ENCODE assay signal across 26 cellular contexts in the genomic region with DNA sequence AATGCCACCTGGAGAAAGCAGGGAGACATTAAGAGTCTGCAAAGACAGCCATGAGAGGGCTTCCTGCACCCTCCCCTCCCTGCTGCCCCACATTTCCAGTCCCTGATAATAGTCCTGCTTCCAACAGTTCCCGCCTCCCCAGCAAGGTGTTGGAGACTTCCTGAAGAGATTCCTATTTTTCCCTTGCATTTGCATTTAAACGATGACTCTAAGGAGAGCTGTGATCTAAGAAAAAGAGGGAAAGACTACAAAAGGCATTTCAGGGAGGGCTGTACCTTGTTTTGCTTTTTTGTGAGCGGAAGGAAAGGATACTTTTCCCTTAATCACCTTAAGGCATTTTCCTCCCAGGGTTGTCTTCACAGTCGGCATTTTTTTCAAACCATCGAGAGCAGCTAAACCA.
"Had no signal": no experiment of that assay in that cellular context is flagged by ENCODE, and none has a peak within 500 bp of the region (broad histone marks: within the 10 kb centered on the region; RNA-seq: fewer than 3 reads in every experiment).

No MANE protein-coding gene starts in this region.

- H3K27ac ChIP-seq: ascending aorta, body of pancreas, KMS-11, Peyer's patch, SJSA1 had no signal

- H3K4me1 Mint-ChIP-seq: activated B cell treated with CpG ODN at 0.5 μM for 24 hours; activated CD4-positive, alpha-beta T cell treated with anti-CD3 and anti-CD28 coated beads, Interleukin-2, amount 10 ng/mL, durations not matched to agents 24 days and 14 days; activated CD8-positive, alpha-beta memory T cell treated with anti-CD3 and anti-CD28 coated beads, Interleukin-2, amount 10 ng/mL, durations not matched to agents 7 days and 5 days; activated naive CD4-positive, alpha-beta T cell treated with anti-CD3 and anti-CD28 coated beads, Interleukin-2, amount 50 U/mL, for 24 hours had no signal

- H3K36me3 Mint-ChIP-seq: activated CD8-positive, alpha-beta memory T cell treated with anti-CD3 and anti-CD28 coated beads, Interleukin-2, amount 10 ng/mL, durations not matched to agents 7 days and 5 days; activated naive CD4-positive, alpha-beta T cell treated with anti-CD3 and anti-CD28 coated beads, Interleukin-2, amount 50 U/mL, for 24 hours had no signal

- H3K27me3 ChIP-seq: ascending aorta, body of pancreas, Peyer's patch, SJSA1 had no signal

- H3K9me3 ChIP-seq: ascending aorta, body of pancreas, Peyer's patch, SJSA1 had no signal

- H3K9ac ChIP-seq: KMS-11 had no signal

- H3K4me2 ChIP-seq: KMS-11 had no signal

- H3K9me3 Mint-ChIP-seq: activated B cell treated with CpG ODN at 0.5 μM for 24 hours; activated CD4-positive, alpha-beta T cell treated with anti-CD3 and anti-CD28 coated beads, Interleukin-2, amount 10 ng/mL, durations not matched to agents 24 days and 14 days; activated naive CD4-positive, alpha-beta T cell treated with anti-CD3 and anti-CD28 coated beads, Interleukin-2, amount 50 U/mL, for 24 hours; activated T-cell treated with anti-CD3 and anti-CD28 coated beads, Interleukin-2, amount 50 U/mL, for 24 hours; activated T-helper 1 cell treated with anti-CD3 and anti-CD28 coated beads, Interleukin-12 subunit alpha, Interleukin-12 subunit beta, Interleukin-2, Interleukin-4 antibody, amounts not matched to agents 30 ng/mL and 10 ng/mL and 1 ng/mL, durations not matched to agents 14 hours and 24 hours and 36 hours; T-helper 1 cell treated with Interleukin-12 subunit alpha and Interleukin-12 subunit beta and Interleukin-4 antibody, amounts not matched to agents 30 μg/mL and 1 μg/mL, for 36 hours had no signal

- H3K4me3 Mint-ChIP-seq: activated B cell treated with CpG ODN at 0.5 μM for 24 hours; activated CD4-positive, alpha-beta T cell treated with anti-CD3 and anti-CD28 coated beads, Interleukin-2, amount 10 ng/mL, durations not matched to agents 24 days and 14 days; activated CD8-positive, alpha-beta memory T cell treated with anti-CD3 and anti-CD28 coated beads, Interleukin-2, amount 10 ng/mL, durations not matched to agents 7 days and 5 days; activated naive CD4-positive, alpha-beta T cell treated with anti-CD3 and anti-CD28 coated beads, Interleukin-2, amount 50 U/mL, for 24 hours; activated T-cell treated with anti-CD3 and anti-CD28 coated beads, Interleukin-2, amount 50 U/mL, for 24 hours; activated T-helper 1 cell treated with anti-CD3 and anti-CD28 coated beads, Interleukin-12 subunit alpha, Interleukin-12 subunit beta, Interleukin-2, Interleukin-4 antibody, amounts not matched to agents 30 ng/mL and 10 ng/mL and 1 ng/mL, durations not matched to agents 14 hours and 24 hours and 36 hours; T-helper 1 cell treated with Interleukin-12 subunit alpha and Interleukin-12 subunit beta and Interleukin-4 antibody, amounts not matched to agents 30 μg/mL and 1 μg/mL, for 36 hours had no signal

- DNase-seq: activated B cell treated with CpG ODN at 0.5 μM for 24 hours; activated CD4-positive, alpha-beta T cell treated with anti-CD3 and anti-CD28 coated beads for 1 hour; activated CD4-positive, alpha-beta T cell treated with anti-CD3 and anti-CD28 coated beads, Interleukin-2, amount 10 ng/mL, durations not matched to agents 24 days and 14 days; activated CD4-positive, alpha-beta T cell treated with anti-CD3 and anti-CD28 coated beads, Interleukin-2, amount 50 U/mL, for 48 hours; activated CD8-positive, alpha-beta memory T cell treated with anti-CD3 and anti-CD28 coated beads, Interleukin-2, amount 10 ng/mL, durations not matched to agents 7 days and 5 days; activated effector memory CD4-positive, alpha-beta T cell treated with Interleukin-2 at 50 U/mL for 16 hours; activated naive CD4-positive, alpha-beta T cell; activated T-cell treated with anti-CD3 and anti-CD28 coated beads, Interleukin-2, amount 50 U/mL, for 24 hours; body of pancreas; NCI-H1092; NCI-H1417; NCI-H1930; NCI-H2107; NCI-H2171 treated with DMSO at 0.1 percent for 48 hours; NCI-H345; NCI-H510A; NCI-H69; NK-92 treated with Interleukin-12 subunit alpha and Interleukin-12 subunit beta, amount 100 ng/mL, for 24 hours; Peyer's patch; SHP77 had no signal

- H3K4me1 ChIP-seq: ascending aorta, body of pancreas, Peyer's patch, SJSA1 had no signal

- ATAC-seq: activated CD8-positive, alpha-beta memory T cell treated with anti-CD3 and anti-CD28 coated beads, Interleukin-2, amount 10 ng/mL, durations not matched to agents 7 days and 5 days; body of pancreas had no signal

- H3K27me3 Mint-ChIP-seq: activated CD4-positive, alpha-beta T cell treated with anti-CD3 and anti-CD28 coated beads, Interleukin-2, amount 10 ng/mL, durations not matched to agents 24 days and 14 days had no signal

- H3K4me3 ChIP-seq: ascending aorta, body of pancreas, Peyer's patch, SJSA1 had no signal

- H3K36me3 ChIP-seq: ascending aorta, Peyer's patch, SJSA1 had no signal

- H3K27ac Mint-ChIP-seq: activated B cell treated with CpG ODN at 0.5 μM for 24 hours; activated CD4-positive, alpha-beta T cell treated with anti-CD3 and anti-CD28 coated beads, Interleukin-2, amount 10 ng/mL, durations not matched to agents 24 days and 14 days; activated CD8-positive, alpha-beta memory T cell treated with anti-CD3 and anti-CD28 coated beads, Interleukin-2, amount 10 ng/mL, durations not matched to agents 7 days and 5 days; activated naive CD4-positive, alpha-beta T cell treated with anti-CD3 and anti-CD28 coated beads, Interleukin-2, amount 50 U/mL, for 24 hours; activated T-cell treated with anti-CD3 and anti-CD28 coated beads, Interleukin-2, amount 50 U/mL, for 24 hours; activated T-helper 1 cell treated with anti-CD3 and anti-CD28 coated beads, Interleukin-12 subunit alpha, Interleukin-12 subunit beta, Interleukin-2, Interleukin-4 antibody, amounts not matched to agents 30 ng/mL and 10 ng/mL and 1 ng/mL, durations not matched to agents 14 hours and 24 hours and 36 hours; T-helper 1 cell treated with Interleukin-12 subunit alpha and Interleukin-12 subunit beta and Interleukin-4 antibody, amounts not matched to agents 30 μg/mL and 1 μg/mL, for 36 hours had no signal
